In the genomic region with DNA sequence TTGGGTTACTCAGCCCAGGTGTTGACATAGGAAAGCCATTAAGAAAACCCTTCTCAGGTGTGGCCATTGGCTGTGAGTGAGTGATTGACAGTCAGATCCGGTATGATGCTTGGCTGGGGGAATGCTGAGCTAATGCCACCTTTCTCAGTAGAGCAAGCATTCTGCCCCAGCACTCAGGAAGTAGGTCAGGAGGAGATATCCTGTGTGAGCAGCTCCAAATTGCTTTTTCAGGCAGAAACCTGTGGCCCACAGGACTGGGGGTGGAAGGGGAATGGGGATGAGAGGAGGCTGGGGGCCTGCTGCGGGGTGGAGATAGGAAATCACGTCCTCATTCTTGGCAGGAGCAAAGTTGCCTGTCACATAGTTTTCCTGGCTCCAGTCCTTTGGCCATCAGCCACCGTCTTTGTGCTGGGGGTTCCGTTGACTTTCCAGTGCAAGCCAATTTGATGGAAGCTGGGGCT, we compare ENCODE assay signal across 12 cellular contexts. TPM values are rescaled to one million over a fixed set of nuclear protein-coding genes. Genes with fewer than 3 reads are reported as not detected.
DNase-seq lines count a peak whose midpoint lies in the region; ATAC-seq and TF ChIP-seq lines count a peak whose summit lies in the region.
"Had no signal": no experiment of that assay in that cellular context is flagged by ENCODE, and none has a peak within 500 bp of the region (broad histone marks: within the 10 kb centered on the region; RNA-seq: fewer than 3 reads in every experiment).

No MANE protein-coding gene starts in this region.

- H3K4me3 ChIP-seq in psoas muscle: no peak overlapping the region

- H3K4me1 ChIP-seq in psoas muscle: peaks cover 12% of the 10 kb centered on the region

- peak overlapping the region; percentile 48 for H3K27ac ChIP-seq in psoas muscle

- POLR2A ChIA-PET in WTC11 (lab: Charles Lee): no interaction called here

- intact Hi-C loops in left cardiac atrium (cut with DNase I): no loop called here
- intact Hi-C loops in psoas muscle (cut with DNase I): no loop called here

- no peaks in the 10 kb centered on the region; the same call in 1 of the 2 replicates for H3K4me1 Mint-ChIP-seq in WTC11

- WGBS in psoas muscle, 3 donors: 5 to 9% (median 8%) methylated on average over 5 of the region's 5 CpGs

- CTCF ChIA-PET in WTC11 (lab: Charles Lee): interaction anchor here (1.3 to 1.8 kb wide), 3 partner anchors 9 to 143 kb away, joined by 7 to 8 read pairs (median 8); no protein-coding TSS in a partner anchor

- peak; percentile 62 for ATAC-seq in WTC11
- peak; percentile 53 to 68 for ATAC-seq in left cardiac atrium
- ATAC-seq in psoas muscle: peak; percentile 34 to 42 (median 38)
- ATAC-seq in SK-N-SH treated with all-trans-retinoic acid at 6 μM for 48 hours: no peak
- no peak for ATAC-seq in HG03175 (IDR thresholded peaks at IDR 0.05; ENCODE audit: unreplicated experiment)

- no peaks in the 10 kb centered on the region for H3K36me3 Mint-ChIP-seq in WTC11

- no peak overlapping the region for H3K4me3 Mint-ChIP-seq in WTC11
- H3K4me3 Mint-ChIP-seq: IgD-negative memory B cell had no signal

- H3K9me3 Mint-ChIP-seq in WTC11: no peaks in the 10 kb centered on the region
- H3K9me3 Mint-ChIP-seq: IgD-negative memory B cell had no signal

- peak; percentile 17 for DNase-seq in HK-2 (ENCODE audit: unreplicated experiment)
- DNase-seq in WTC11 (ENCODE audit: low spot score): no peak
- peak; percentile 79 for DNase-seq in left cardiac atrium
- DNase-seq in psoas muscle: peak; percentile 50 to 61
- no peak for DNase-seq in effector CD8-positive, alpha-beta T cell (lab: John Stamatoyannopoulos, UW)
- DNase-seq in NCI-H2081 treated with DMSO at 0.1 percent for 48 hours (lab: John Stamatoyannopoulos, UW): no peak
- DNase-seq: activated gamma-delta T cell, DMS79, NCI-H524 had no signal

- no peak for TF ChIP-seq CTCF in WTC11 (IDR thresholded peaks at IDR 0.05)
- no peak for TF ChIP-seq CTCF in psoas muscle (IDR thresholded peaks at IDR 0.05)

- no peaks in the 10 kb centered on the region; the same call in 1 of the 2 replicates for H3K27me3 Mint-ChIP-seq in WTC11 (ENCODE audit: low read depth)
- H3K27me3 Mint-ChIP-seq: IgD-negative memory B cell had no signal

- no peaks in the 10 kb centered on the region for H3K36me3 ChIP-seq in psoas muscle (ENCODE audit: insufficient read depth in 1 of 2, low read depth in 1 of 2)

- no peaks in the 10 kb centered on the region for H3K9me3 ChIP-seq in psoas muscle

- no peak overlapping the region for H3K27ac Mint-ChIP-seq in WTC11
- H3K27ac Mint-ChIP-seq: IgD-negative memory B cell had no signal

- no peaks in the 10 kb centered on the region for H3K27me3 ChIP-seq in psoas muscle (ENCODE audit: insufficient read depth in 3 of 3, low read length in 2 of 3)

TF ChIP-seq in WTC11, 78 proteins besides CTCF, POLR2A, EP300 and RAD21 (continues in another document):
- no peak for TF ChIP-seq IRF2 (CRISPR knock-in tag; IDR thresholded peaks at IDR 0.05; ENCODE audit: borderline replicate concordance, low read depth)
- no peak for TF ChIP-seq GTF2I (CRISPR knock-in tag; conservative IDR thresholded peaks at IDR 0.05)
- TF ChIP-seq, protein P1, sequence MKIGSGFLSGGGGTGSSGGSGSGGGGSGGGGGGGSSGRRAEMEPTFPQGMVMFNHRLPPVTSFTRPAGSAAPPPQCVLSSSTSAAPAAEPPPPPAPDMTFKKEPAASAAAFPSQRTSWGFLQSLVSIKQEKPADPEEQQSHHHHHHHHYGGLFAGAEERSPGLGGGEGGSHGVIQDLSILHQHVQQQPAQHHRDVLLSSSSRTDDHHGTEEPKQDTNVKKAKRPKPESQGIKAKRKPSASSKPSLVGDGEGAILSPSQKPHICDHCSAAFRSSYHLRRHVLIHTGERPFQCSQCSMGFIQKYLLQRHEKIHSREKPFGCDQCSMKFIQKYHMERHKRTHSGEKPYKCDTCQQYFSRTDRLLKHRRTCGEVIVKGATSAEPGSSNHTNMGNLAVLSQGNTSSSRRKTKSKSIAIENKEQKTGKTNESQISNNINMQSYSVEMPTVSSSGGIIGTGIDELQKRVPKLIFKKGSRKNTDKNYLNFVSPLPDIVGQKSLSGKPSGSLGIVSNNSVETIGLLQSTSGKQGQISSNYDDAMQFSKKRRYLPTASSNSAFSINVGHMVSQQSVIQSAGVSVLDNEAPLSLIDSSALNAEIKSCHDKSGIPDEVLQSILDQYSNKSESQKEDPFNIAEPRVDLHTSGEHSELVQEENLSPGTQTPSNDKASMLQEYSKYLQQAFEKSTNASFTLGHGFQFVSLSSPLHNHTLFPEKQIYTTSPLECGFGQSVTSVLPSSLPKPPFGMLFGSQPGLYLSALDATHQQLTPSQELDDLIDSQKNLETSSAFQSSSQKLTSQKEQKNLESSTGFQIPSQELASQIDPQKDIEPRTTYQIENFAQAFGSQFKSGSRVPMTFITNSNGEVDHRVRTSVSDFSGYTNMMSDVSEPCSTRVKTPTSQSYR (CRISPR knock-in tag; IDR thresholded peaks at IDR 0.05): no peak
- no peak for TF ChIP-seq SOX15 (CRISPR knock-in tag; IDR thresholded peaks at IDR 0.05)
- no peak for TF ChIP-seq NR2C2 (CRISPR knock-in tag; IDR thresholded peaks at IDR 0.05)
- TF ChIP-seq ZNF263 (CRISPR knock-in tag; IDR thresholded peaks at IDR 0.05; ENCODE audit: low read depth): no peak
- no peak for TF ChIP-seq ZNF121 (CRISPR knock-in tag; IDR thresholded peaks at IDR 0.05)
- TF ChIP-seq, protein P2, sequence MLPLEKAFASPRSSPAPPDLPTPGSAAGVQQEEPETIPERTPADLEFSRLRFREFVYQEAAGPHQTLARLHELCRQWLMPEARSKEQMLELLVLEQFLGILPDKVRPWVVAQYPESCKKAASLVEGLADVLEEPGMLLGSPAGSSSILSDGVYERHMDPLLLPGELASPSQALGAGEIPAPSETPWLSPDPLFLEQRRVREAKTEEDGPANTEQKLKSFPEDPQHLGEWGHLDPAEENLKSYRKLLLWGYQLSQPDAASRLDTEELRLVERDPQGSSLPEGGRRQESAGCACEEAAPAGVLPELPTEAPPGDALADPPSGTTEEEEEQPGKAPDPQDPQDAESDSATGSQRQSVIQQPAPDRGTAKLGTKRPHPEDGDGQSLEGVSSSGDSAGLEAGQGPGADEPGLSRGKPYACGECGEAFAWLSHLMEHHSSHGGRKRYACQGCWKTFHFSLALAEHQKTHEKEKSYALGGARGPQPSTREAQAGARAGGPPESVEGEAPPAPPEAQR (CRISPR knock-in tag; IDR thresholded peaks at IDR 0.05): no peak
- TF ChIP-seq NFE2L1 (CRISPR knock-in tag; IDR thresholded peaks at IDR 0.05): no peak
- TF ChIP-seq MYBL2 (CRISPR knock-in tag; IDR thresholded peaks at IDR 0.05): no peak

TF ChIP-seq in SK-N-SH treated with all-trans-retinoic acid at 6 μM for 48 hours, 23 proteins besides CTCF, POLR2A, EP300 and RAD21:
- TF ChIP-seq OSR1 (CRISPR knock-in tag; IDR thresholded peaks at IDR 0.05) (no peak), ZNF70 (CRISPR knock-in tag; IDR thresholded peaks at IDR 0.05) (no peak), PPARA (CRISPR knock-in tag; IDR thresholded peaks at IDR 0.05; ENCODE audit: borderline replicate concordance) (no peak)

RNA-seq across cellular contexts. Expression of a gene that starts 55.7 kb away (rescaled TPM):
- total RNA-seq in WTC11 (2021): 0.41 to 0.73 TPM (median 0.42 TPM) in 3 replicates
- total RNA-seq in left cardiac atrium: 1 to 10 TPM; 5.2 to 7.0 TPM
- 10 to 100 TPM; 32.6 to 37.3 (median 33.0) TPM for total RNA-seq in psoas muscle
- polyA plus RNA-seq in psoas muscle: 10 to 100 TPM; 11.8 to 66.6 (median 49.1) TPM

Comparison
In these comparisons a context has a peak if more than half of its experiments do, and no peak if none do; other contexts are left out.
1. DNase-seq: peak in HK-2 (single experiment), left cardiac atrium (single experiment) and psoas muscle (2 of 2); none in WTC11 (single experiment), effector CD8-positive, alpha-beta T cell (single experiment) and NCI-H2081 treated with DMSO at 0.1 percent for 48 hours (single experiment).
2. ATAC-seq: peak in WTC11 (single experiment), left cardiac atrium (2 of 2) and psoas muscle (4 of 4); none in SK-N-SH treated with all-trans-retinoic acid at 6 μM for 48 hours (single experiment) and HG03175 (single experiment).
3. RNA of a gene that starts 55.7 kb away (total RNA-seq): 32.6 to 37.3 TPM in psoas muscle; 5.2 to 7.0 TPM in left cardiac atrium and 0.41 to 0.73 TPM in WTC11; every median in the first group is over 4 times any median in the second.